ENCODE assay signal across 1 cellular context in genomic region chr15:89364341-89364740, GRCh38.
TF ChIP-seq lines count a peak whose summit lies in the region.

No MANE protein-coding gene starts in this region.

TF ChIP-seq in H1, 55 proteins besides CTCF, POLR2A, EP300 and RAD21:
- TF ChIP-seq BACH1 (IDR thresholded peaks at IDR 0.05; ENCODE audit: low read length) (no peak), SIN3A (conservative IDR thresholded peaks at IDR 0.05 in 1 of 2, IDR thresholded peaks at IDR 0.05 in 1 of 2; ENCODE audit: low read depth in 1 of 2, low read length in 2 of 2) (no peak), HDAC6 (IDR thresholded peaks at IDR 0.05; ENCODE audit: low read depth, low read length) (no peak), BCL11A (IDR thresholded peaks at IDR 0.05; ENCODE audit: low read depth in 2 of 2, low read length in 2 of 2) (no peak), EZH2 (IDR thresholded peaks at IDR 0.05; ENCODE audit: low read depth, low read length, severe bottlenecking) (no peak), CBX8 (IDR thresholded peaks at IDR 0.05; ENCODE audit: borderline replicate concordance, low read depth, low read length) (no peak)
